In genomic region chr3:48598323-48599076, GRCh38 we compare ENCODE assay signal across 9 cellular contexts. TPM values are rescaled to one million over a fixed set of nuclear protein-coding genes. Genes with fewer than 3 reads are reported as not detected.
DNase-seq lines count a peak whose midpoint lies in the region; ATAC-seq, FAIRE-seq and TF ChIP-seq lines count a peak whose summit lies in the region.
"Had no signal": no experiment of that assay in that cellular context is flagged by ENCODE, and none has a peak within 500 bp of the region (broad histone marks: within the 10 kb centered on the region; RNA-seq: fewer than 3 reads in every experiment).

No MANE protein-coding gene starts in this region.

- H3K27me3 ChIP-seq in mucosa of rectum (ENCODE audit: control insufficient read depth in 2 of 2, insufficient read depth in 2 of 2, low read length in 2 of 2): peaks cover 0 to 7% of the 10 kb centered on the region in 2 donors

- ATAC-seq in A549: peak; percentile 3 to 11; a peak in 5 of 6 replicates
- ATAC-seq in HG03135 (IDR thresholded peaks at IDR 0.05; ENCODE audit: unreplicated experiment): no peak
- ATAC-seq in HG02798 (IDR thresholded peaks at IDR 0.05; ENCODE audit: poor library complexity, unreplicated experiment): no peak

- TF ChIP-seq POLR2A in A549 (IDR thresholded peaks at IDR 0.05; ENCODE audit: low read length): no peak

- WGBS in A549 (ENCODE audit: missing lambda C conversion rate): 16% methylated on average over 3 of the region's 5 CpGs

- H3K27me3 Mint-ChIP-seq in progenitor cell of endocrine pancreas: peaks cover 11% of the 10 kb centered on the region

- H3K27ac Mint-ChIP-seq in progenitor cell of endocrine pancreas: no peak overlapping the region

- H3K36me3 Mint-ChIP-seq in progenitor cell of endocrine pancreas (ENCODE audit: insufficient read depth): peaks cover 11% of the 10 kb centered on the region

- H3K4me1 Mint-ChIP-seq in progenitor cell of endocrine pancreas (ENCODE audit: low read depth): no peaks in the 10 kb centered on the region

- H3K36me3 ChIP-seq in mucosa of rectum (ENCODE audit: control insufficient read depth in 2 of 2, insufficient read depth in 2 of 2, low read length in 2 of 2): peaks cover 50 to 53% of the 10 kb centered on the region in 2 donors

- DNase-seq in A549 (ENCODE audit: low read depth in 1 of 2, low spot score in 1 of 2): peak; percentile 48 to 76
- peak; percentile 12 for DNase-seq in NCI-H526 treated with DMSO at 0.1 percent for 48 hours (lab: John Stamatoyannopoulos, UW)
- DNase-seq in epithelial cell of esophagus (ENCODE audit: low read depth): peak; percentile 99
- DNase-seq in progenitor cell of endocrine pancreas (ENCODE audit: low spot score, unreplicated experiment): no peak
- DNase-seq in AML-193 (lab: John Stamatoyannopoulos, UW): no peak
- DNase-seq: CD4-positive, CD25-positive, alpha-beta regulatory T cell had no signal

- peak overlapping the region; percentile 96 for H3K4me2 ChIP-seq in A549

- 0 out of 3 replicates have a peak overlapping the region, but pooled peaks have one; percentile 21 for H3K4me3 ChIP-seq in A549
- no peak overlapping the region for H3K4me3 ChIP-seq in epithelial cell of esophagus (ENCODE audit: low read length)
- no peak overlapping the region for H3K4me3 ChIP-seq in mucosa of rectum (ENCODE audit: low read length in 2 of 2)

- no peak for FAIRE-seq in A549 (lab: Jason Lieb, UNC)

- no peaks in the 10 kb centered on the region for H3K9me3 Mint-ChIP-seq in progenitor cell of endocrine pancreas (ENCODE audit: low read depth)

- POLR2A ChIA-PET in A549 (lab: Yijun Ruan, JAX): interaction anchor here (0.5 to 1.1 kb wide), 2 partner anchors 11 to 107 kb away, joined by 3 read pairs; partner anchors contain the start of gene UQCRC1

- 0 out of 5 replicates have a peak, but pooled peaks of 1 of the 2 experiments have one; percentile 7 for TF ChIP-seq RAD21 in A549 (conservative IDR thresholded peaks at IDR 0.05 in 1 of 2, IDR thresholded peaks at IDR 0.05 in 1 of 2)

- CTCF ChIA-PET in A549 (lab: Yijun Ruan, JAX): interaction anchor here (0.6 to 4.6 kb wide), 8 partner anchors 15 to 63 kb away, joined by 3 to 19 read pairs (median 5); partner anchors contain the start of genes CELSR3, SLC26A6 and UCN2

- H3K9ac ChIP-seq in mucosa of rectum (ENCODE audit: low read depth in 1 of 2, low read length in 2 of 2): peak overlapping the region in 1 of 2 donors; percentile 45

- no peak overlapping the region for H3K4me3 Mint-ChIP-seq in progenitor cell of endocrine pancreas (ENCODE audit: low read depth)
- H3K4me3 Mint-ChIP-seq: CD4-positive, CD25-positive, alpha-beta regulatory T cell had no signal

- peak in 1 of 2 experiments; percentile 44; a peak in 1 of 5 replicates for TF ChIP-seq EP300 in A549 (IDR thresholded peaks at IDR 0.05)

- H3K9me3 ChIP-seq in A549: no peaks in the 10 kb centered on the region
- no peaks in the 10 kb centered on the region for H3K9me3 ChIP-seq in mucosa of rectum (ENCODE audit: control insufficient read depth in 2 of 2, low read length in 2 of 2)

- H3K27ac ChIP-seq in A549 (peak overlapping the region; percentile 99 to 100), mucosa of rectum (ENCODE audit: low read depth in 2 of 2, low read length in 2 of 2) (peak overlapping the region; percentile 78 to 79)

- TF ChIP-seq CTCF in A549 (IDR thresholded peaks at IDR 0.05) (no peak), epithelial cell of esophagus (IDR thresholded peaks at IDR 0.05; ENCODE audit: insufficient read depth, low read depth, low read length, missing control alignments) (no peak), progenitor cell of endocrine pancreas (IDR thresholded peaks at IDR 0.05; ENCODE audit: unreplicated experiment) (no peak)

- H3K4me1 ChIP-seq in A549 (peaks cover 46% of the 10 kb centered on the region), mucosa of rectum (ENCODE audit: control insufficient read depth in 2 of 2, insufficient read depth in 2 of 2, low read length in 2 of 2) (peaks cover 11 to 14% of the 10 kb centered on the region in 2 donors)

TF ChIP-seq in A549, 52 proteins besides CTCF, POLR2A, EP300 and RAD21:
- TF ChIP-seq JUN (IDR thresholded peaks at IDR 0.05) (peak in 1 of 2 experiments; percentile 40; a peak in 1 of 5 replicates), FOSL2 (IDR thresholded peaks at IDR 0.05) (no peak), FOSL2 (CRISPR knock-in tag; IDR thresholded peaks at IDR 0.05) (peak; percentile 24; the same call in 1 of the 2 replicates), EHF (CRISPR knock-in tag; IDR thresholded peaks at IDR 0.05) (no peak)
TF ChIP-seq in A549: peak in this region for 2.

RNA-seq across cellular contexts. Expression of gene COL7A1, which starts 3.4 kb away (rescaled TPM):
- polyA plus RNA-seq in A549 (2011; rRNA removed) (36.5 and 63.0 TPM in 2 replicates), A549 (2017; fragmentation: RNase III; extraction: RNeasy Plus Mini Kit Qiagen cat#74134 plus additional on column Dnase treatment) (213 to 273 TPM (median 240 TPM) in 3 replicates)
- 82.2 and 86.3 TPM in 2 replicates for polyA plus RNA-seq in A549 (2012; cell fraction: cytosol; rRNA removed)
- polyA plus RNA-seq in A549 (2012; cell fraction: nucleus; rRNA removed): 979 and 1,138 TPM in 2 replicates
- 53.1 and 64.3 TPM in 2 replicates for polyA minus RNA-seq in A549 (2011; rRNA and poly(A)+ RNA removed)
- total RNA-seq in progenitor cell of endocrine pancreas: 31.5 and 38.4 TPM in 2 replicates
- polyA plus RNA-seq: CD4-positive, CD25-positive, alpha-beta regulatory T cell had no signal

RNA-seq across cellular contexts. Expression of gene UQCRC1, which starts 10.9 kb away (rescaled TPM):
- polyA plus RNA-seq in A549 (2011; rRNA removed) (279 and 338 TPM in 2 replicates), A549 (2017; fragmentation: RNase III; extraction: RNeasy Plus Mini Kit Qiagen cat#74134 plus additional on column Dnase treatment) (233 to 256 TPM (median 254 TPM) in 3 replicates)
- 390 and 409 TPM in 2 replicates for polyA plus RNA-seq in A549 (2012; cell fraction: cytosol; rRNA removed)
- polyA plus RNA-seq in A549 (2012; cell fraction: nucleus; rRNA removed): 488 and 556 TPM in 2 replicates
- 677 and 753 TPM in 2 replicates for polyA minus RNA-seq in A549 (2011; rRNA and poly(A)+ RNA removed)
- total RNA-seq in progenitor cell of endocrine pancreas: 209 and 219 TPM in 2 replicates

RNA-seq across cellular contexts. Expression of gene TMEM89, which starts 23.1 kb away (rescaled TPM):
- polyA plus RNA-seq in A549 (2011; rRNA removed) (not detected in 2 replicates), A549 (2017; fragmentation: RNase III; extraction: RNeasy Plus Mini Kit Qiagen cat#74134 plus additional on column Dnase treatment) (0.21 TPM in 1 of 3 replicates, not detected in the others)
- 0.12 and 0.19 TPM in 2 replicates for polyA plus RNA-seq in A549 (2012; cell fraction: cytosol; rRNA removed)
- polyA plus RNA-seq in A549 (2012; cell fraction: nucleus; rRNA removed): 1.0 and 2.2 TPM in 2 replicates
- polyA minus RNA-seq in A549 (2011; rRNA and poly(A)+ RNA removed): not detected in 2 replicates
- total RNA-seq in progenitor cell of endocrine pancreas: 0.49 TPM in 1 of 2 replicates, not detected in the other
- total RNA-seq: CD4-positive, CD25-positive, alpha-beta regulatory T cell had no signal
- polyA plus RNA-seq: CD4-positive, CD25-positive, alpha-beta regulatory T cell had no signal

RNA-seq across cellular contexts. Expression of gene UCN2, which starts 34.9 kb away (rescaled TPM):
- 4.0 and 7.2 TPM in 2 replicates for polyA plus RNA-seq in A549 (2011; rRNA removed)
- polyA plus RNA-seq in A549 (2012; cell fraction: cytosol; rRNA removed): 5.5 and 7.5 TPM in 2 replicates
- 78.7 and 80.5 TPM in 2 replicates for polyA plus RNA-seq in A549 (2012; cell fraction: nucleus; rRNA removed)
- 14.1 to 15.9 TPM (median 15.6 TPM) in 3 replicates for polyA plus RNA-seq in A549 (2017; fragmentation: RNase III; extraction: RNeasy Plus Mini Kit Qiagen cat#74134 plus additional on column Dnase treatment)
- 2.9 and 4.6 TPM in 2 replicates for polyA minus RNA-seq in A549 (2011; rRNA and poly(A)+ RNA removed)
- 1.2 and 1.4 TPM in 2 replicates for total RNA-seq in progenitor cell of endocrine pancreas
- total RNA-seq: CD4-positive, CD25-positive, alpha-beta regulatory T cell had no signal
- polyA plus RNA-seq: CD4-positive, CD25-positive, alpha-beta regulatory T cell had no signal

RNA-seq across cellular contexts. Expression of gene SLC26A6, which starts 36.8 kb away (rescaled TPM):
- 12.5 and 12.7 TPM in 2 replicates for polyA plus RNA-seq in A549 (2011; rRNA removed)
- 17.4 and 20.3 TPM in 2 replicates for polyA plus RNA-seq in A549 (2012; cell fraction: cytosol; rRNA removed)
- polyA plus RNA-seq in A549 (2012; cell fraction: nucleus; rRNA removed): 135 and 159 TPM in 2 replicates
- polyA plus RNA-seq in A549 (2017; fragmentation: RNase III; extraction: RNeasy Plus Mini Kit Qiagen cat#74134 plus additional on column Dnase treatment): 20.0 to 25.5 TPM (median 23.2 TPM) in 3 replicates
- 21.9 and 24.3 TPM in 2 replicates for polyA minus RNA-seq in A549 (2011; rRNA and poly(A)+ RNA removed)
- total RNA-seq in progenitor cell of endocrine pancreas: 31.0 and 35.9 TPM in 2 replicates

Comparison
In these comparisons a context has a peak if more than half of its experiments do, and no peak if none do; other contexts are left out.
1. ATAC-seq: peak in A549 (2 of 2); none in HG03135 (single experiment) and HG02798 (single experiment).
2. DNase-seq: peak in A549 (2 of 2), NCI-H526 treated with DMSO at 0.1 percent for 48 hours (single experiment) and epithelial cell of esophagus (single experiment); none in progenitor cell of endocrine pancreas (single experiment) and AML-193 (0 of 2).